25 cellular contexts compared by ENCODE assay signal in genomic region chr1:8600336-8600735, GRCh38.
DNase-seq lines count a peak whose midpoint lies in the region; ATAC-seq, FAIRE-seq and TF ChIP-seq lines count a peak whose summit lies in the region.
"Had no signal": no experiment of that assay in that cellular context is flagged by ENCODE, and none has a peak within 500 bp of the region (broad histone marks: within the 10 kb centered on the region; RNA-seq: fewer than 3 reads in every experiment).

No MANE protein-coding gene starts in this region.

- WGBS in HepG2 (ENCODE audit: low lambda C conversion rate), result 100% methylated on average over 1 of the region's 1 CpG
- 81% methylated on average over 1 of the region's 1 CpG for WGBS in right lobe of liver (ENCODE audit: insufficient coverage, low coverage, low lambda C conversion rate, missing lambda C conversion rate)
- 100% methylated on average over 1 of the region's 1 CpG; no CpG with 5 or more reads in 1 of the 2 experiments for WGBS in endodermal cell (ENCODE audit: insufficient coverage in 1 of 2, insufficient read length in 1 of 2), 2 experiments

- no peak for TF ChIP-seq CTCF in HepG2 (CRISPR knock-in tag; IDR thresholded peaks at IDR 0.05)
- TF ChIP-seq CTCF in right lobe of liver (IDR thresholded peaks at IDR 0.05), result no peak
- TF ChIP-seq CTCF in endodermal cell (conservative IDR thresholded peaks at IDR 0.05), result no peak
- TF ChIP-seq CTCF in mesothelial cell of epicardium (IDR thresholded peaks at IDR 0.05; ENCODE audit: unreplicated experiment), result no peak
- TF ChIP-seq CTCF in activated CD8-positive, alpha-beta T cell treated with anti-CD3 and anti-CD28 coated beads for 36 hours (IDR thresholded peaks at IDR 0.05), result no peak

- H3K4me3 ChIP-seq in HepG2 (replicated peaks in 1 of 3; ENCODE audit: insufficient read depth in 1 of 3, low read depth in 2 of 3, low read length in 3 of 3) (no peak overlapping the region), right lobe of liver (no peak overlapping the region), endodermal cell (ENCODE audit: low read length) (no peak overlapping the region)
- H3K4me3 ChIP-seq: lung, spleen, stomach had no signal

- POLR2A ChIA-PET in HepG2 (lab: Yijun Ruan, JAX), result no interaction called here
- POLR2A ChIA-PET in activated CD8-positive, alpha-beta T cell treated with anti-CD3 and anti-CD28 coated beads for 36 hours (lab: Charles Lee), result no interaction called here

- H3K27ac Mint-ChIP-seq in endodermal cell (peak overlapping the region; percentile 73), mesothelial cell of epicardium (peak overlapping the region; percentile 10)
- H3K27ac Mint-ChIP-seq in activated CD8-positive, alpha-beta T cell treated with anti-CD3 and anti-CD28 coated beads for 36 hours, result no peak overlapping the region
- H3K27ac Mint-ChIP-seq: activated CD4-positive, alpha-beta memory T cell treated with anti-CD3 and anti-CD28 coated beads for 36 hours; dendritic cell treated with granulocyte-macrophage colony-stimulating factor and Interleukin-4, amounts not matched to agents 40 ng/mL and 50 ng/mL, for 4 days had no signal

- no TSS peak for BruUV-seq in HepG2 (replicated peaks; lab: Mats Ljungman, UMichigan)

- no peak for FAIRE-seq in HepG2 (lab: Jason Lieb, UNC)
- FAIRE-seq: islet of Langerhans had no signal

- TF ChIP-seq EP300 in HepG2 (IDR thresholded peaks at IDR 0.05; ENCODE audit: low read depth in 2 of 2, low read length in 2 of 2) (no peak), HepG2 (CRISPR knock-in tag; IDR thresholded peaks at IDR 0.05; ENCODE audit: borderline replicate concordance) (no peak)

- no peak overlapping the region for H2AFZ ChIP-seq in HepG2 (ENCODE audit: low read length)

- intact Hi-C loops in HepG2 (cut with micrococcal nuclease; ENCODE audit: unreplicated experiment), result no loop called here
- intact Hi-C loops in right lobe of liver (cut with DNase I), result no loop called here
- intact Hi-C loops in activated CD8-positive, alpha-beta T cell treated with anti-CD3 and anti-CD28 coated beads for 36 hours (cut with micrococcal nuclease), result loop anchor here (5.0 kb wide), 1 partner anchor 38 kb away; no protein-coding TSS in a partner anchor

- in situ Hi-C loops in HepG2 (cut with HindIII; ENCODE audit: extremely low pct_ligation_motif_present, low pct_unique_long_range_greater_than_20kb), result no loop called here

- H3K79me2 ChIP-seq in HepG2 (ENCODE audit: insufficient read depth, low read length), result peaks cover 77% of the 10 kb centered on the region

- H3K4me1 Mint-ChIP-seq in endodermal cell, result peaks cover 50% of the 10 kb centered on the region
- H3K4me1 Mint-ChIP-seq in mesothelial cell of epicardium, result peaks cover 45% of the 10 kb centered on the region
- H3K4me1 Mint-ChIP-seq in activated CD8-positive, alpha-beta T cell treated with anti-CD3 and anti-CD28 coated beads for 36 hours (ENCODE audit: low read depth), result peaks cover 56% of the 10 kb centered on the region

- H3K36me3 Mint-ChIP-seq in endodermal cell (ENCODE audit: low read depth) (peaks cover 15% of the 10 kb centered on the region), mesothelial cell of epicardium (peaks cover 3% of the 10 kb centered on the region)
- H3K36me3 Mint-ChIP-seq in activated CD8-positive, alpha-beta T cell treated with anti-CD3 and anti-CD28 coated beads for 36 hours (ENCODE audit: low read depth), result peaks cover 3% of the 10 kb centered on the region

- H3K27me3 ChIP-seq in HepG2 (ENCODE audit: control insufficient read depth in 1 of 2, insufficient read depth in 2 of 2, low read length in 2 of 2), result no peaks in the 10 kb centered on the region
- H3K27me3 ChIP-seq in right lobe of liver, result no peaks in the 10 kb centered on the region
- no peaks in the 10 kb centered on the region for H3K27me3 ChIP-seq in endodermal cell (ENCODE audit: control insufficient read depth, insufficient read depth, low read length, poor library complexity, severe bottlenecking)
- H3K27me3 ChIP-seq: brain microvascular endothelial cell, spleen, stomach had no signal

- no peak for TF ChIP-seq RAD21 in HepG2 (CRISPR knock-in tag; IDR thresholded peaks at IDR 0.05)

- H3K9me3 ChIP-seq in HepG2 (ENCODE audit: low read length) (no peaks in the 10 kb centered on the region), right lobe of liver (no peaks in the 10 kb centered on the region), endodermal cell (ENCODE audit: control insufficient read depth, low read length) (no peaks in the 10 kb centered on the region)
- H3K9me3 ChIP-seq: spleen, stomach had no signal

- H3K4me2 ChIP-seq in HepG2 (ENCODE audit: low read depth, low read length), result no peak overlapping the region

- H4K20me1 ChIP-seq in HepG2 (ENCODE audit: insufficient read depth, low read length), result peaks cover 30% of the 10 kb centered on the region

- ATAC-seq in HepG2 (no peak), right lobe of liver (no peak), GM18907 (IDR thresholded peaks at IDR 0.05; ENCODE audit: unreplicated experiment) (no peak), HG03025 (IDR thresholded peaks at IDR 0.05; ENCODE audit: low FRiP score, unreplicated experiment) (no peak)
- ATAC-seq in activated CD8-positive, alpha-beta T cell treated with anti-CD3 and anti-CD28 coated beads for 36 hours, result no peak

- H3K9me3 Mint-ChIP-seq in endodermal cell (peaks cover 2% of the 10 kb centered on the region), mesothelial cell of epicardium (no peaks in the 10 kb centered on the region)
- H3K9me3 Mint-ChIP-seq in activated CD8-positive, alpha-beta T cell treated with anti-CD3 and anti-CD28 coated beads for 36 hours, result no peaks in the 10 kb centered on the region
- H3K9me3 Mint-ChIP-seq: activated CD4-positive, alpha-beta memory T cell treated with anti-CD3 and anti-CD28 coated beads for 36 hours; dendritic cell treated with granulocyte-macrophage colony-stimulating factor and Interleukin-4, amounts not matched to agents 40 ng/mL and 50 ng/mL, for 4 days had no signal

- H3K36me3 ChIP-seq in HepG2 (replicated peaks in 1 of 2; ENCODE audit: control insufficient read depth in 1 of 2, insufficient read depth in 2 of 2, low read length in 2 of 2), result peaks cover 6 to 22% of the 10 kb centered on the region in 2 experiments
- H3K36me3 ChIP-seq in right lobe of liver, result no peaks in the 10 kb centered on the region
- peaks cover 37% of the 10 kb centered on the region for H3K36me3 ChIP-seq in endodermal cell (ENCODE audit: control insufficient read depth, insufficient read depth, low read length)
- H3K36me3 ChIP-seq: brain microvascular endothelial cell, stomach had no signal

- CTCF ChIA-PET in HepG2 (lab: Yijun Ruan, JAX; ENCODE audit: low intra/inter-chr PET ratio, low total read pairs), result no interaction called here
- CTCF ChIA-PET in activated CD8-positive, alpha-beta T cell treated with anti-CD3 and anti-CD28 coated beads for 36 hours (lab: Charles Lee), result interaction anchor here (1.3 kb wide), 1 partner anchor 30 kb away, joined by 4 read pairs; no protein-coding TSS in a partner anchor

- H3K4me3 Mint-ChIP-seq in endodermal cell (no peak overlapping the region), mesothelial cell of epicardium (no peak overlapping the region)
- H3K4me3 Mint-ChIP-seq in activated CD8-positive, alpha-beta T cell treated with anti-CD3 and anti-CD28 coated beads for 36 hours, result no peak overlapping the region
- H3K4me3 Mint-ChIP-seq: activated CD4-positive, alpha-beta memory T cell treated with anti-CD3 and anti-CD28 coated beads for 36 hours; dendritic cell treated with granulocyte-macrophage colony-stimulating factor and Interleukin-4, amounts not matched to agents 40 ng/mL and 50 ng/mL, for 4 days; T-helper 2 cell treated with Interferon-gamma antibody and Interleukin-4, amounts not matched to agents 5 μg/mL and 100 μg/mL, for 36 hours had no signal

- H3K27me3 Mint-ChIP-seq in endodermal cell (ENCODE audit: insufficient read depth) (no peaks in the 10 kb centered on the region), mesothelial cell of epicardium (ENCODE audit: low read depth) (no peaks in the 10 kb centered on the region)
- H3K27me3 Mint-ChIP-seq in activated CD8-positive, alpha-beta T cell treated with anti-CD3 and anti-CD28 coated beads for 36 hours, result no peaks in the 10 kb centered on the region
- H3K27me3 Mint-ChIP-seq: activated CD4-positive, alpha-beta memory T cell treated with anti-CD3 and anti-CD28 coated beads for 36 hours; dendritic cell treated with granulocyte-macrophage colony-stimulating factor and Interleukin-4, amounts not matched to agents 40 ng/mL and 50 ng/mL, for 4 days had no signal

- H3K4me1 ChIP-seq in HepG2 (ENCODE audit: insufficient read depth, low read length), result peaks cover 18% of the 10 kb centered on the region
- H3K4me1 ChIP-seq in right lobe of liver, result peaks cover 0 to 10% (median 0%) of the 10 kb centered on the region in 4 donors
- peaks cover 13% of the 10 kb centered on the region for H3K4me1 ChIP-seq in endodermal cell (ENCODE audit: control insufficient read depth, insufficient read depth, low read length)

- peak overlapping the region; percentile 21 for H3K27ac ChIP-seq in HepG2 (ENCODE audit: extremely low read length, insufficient read depth, low read length)
- no peak overlapping the region for H3K27ac ChIP-seq in right lobe of liver
- peak overlapping the region; percentile 45 for H3K27ac ChIP-seq in endodermal cell (ENCODE audit: low read depth, low read length)
- no peak overlapping the region for H3K27ac ChIP-seq in substantia nigra (ENCODE audit: low read depth, low read length, poor library complexity, severe bottlenecking)
- H3K27ac ChIP-seq: brain microvascular endothelial cell, C4-2B had no signal

- TF ChIP-seq POLR2A in HepG2 (IDR thresholded peaks at IDR 0.05; ENCODE audit: insufficient read depth in 1 of 2, low read depth in 2 of 2, low read length in 2 of 2) (no peak), right lobe of liver (IDR thresholded peaks at IDR 0.05) (no peak)

- H3K9ac ChIP-seq in HepG2 (ENCODE audit: insufficient read depth, low read depth, low read length) (no peak overlapping the region), endodermal cell (ENCODE audit: extremely low read depth, low read length, poor library complexity, severe bottlenecking) (no peak overlapping the region)

- DNase-seq in HepG2 (ENCODE audit: low spot score) (no peak), right lobe of liver (no peak), endodermal cell (no peak), mesothelial cell of epicardium (ENCODE audit: low spot score in 2 of 2, unreplicated experiment in 2 of 2) (no peak), substantia nigra (lab: John Stamatoyannopoulos, UW) (no peak)
- no peak for DNase-seq in activated CD8-positive, alpha-beta T cell treated with anti-CD3 and anti-CD28 coated beads for 36 hours
- DNase-seq: activated CD4-positive, alpha-beta memory T cell treated with anti-CD3 and anti-CD28 coated beads for 36 hours; activated gamma-delta T cell treated with Interleukin-2 at 50 U/mL for 16 hours; activated T-cell treated with anti-CD3 and anti-CD28 coated beads for 4 hours; brain microvascular endothelial cell; foreskin melanocyte; HCEC 1CT; hypothalamus; KBM-7; spleen; stimulated activated CD4-positive, alpha-beta T cell treated with anti-CD3 and anti-CD28 coated beads, Interleukin-4, amount 100 ng/mL, for 24 hours; stomach; trophoblast cell had no signal

TF ChIP-seq in HepG2, 621 proteins besides CTCF, POLR2A, EP300 and RAD21 (continues in another document):
- TF ChIP-seq ZSCAN25 (CRISPR knock-in tag; IDR thresholded peaks at IDR 0.05) (no peak), MTA3 (CRISPR knock-in tag; IDR thresholded peaks at IDR 0.05) (no peak), ZNF672 (CRISPR knock-in tag; IDR thresholded peaks at IDR 0.05) (no peak)

Comparison
In these comparisons a context has a peak if more than half of its experiments do, and no peak if none do; other contexts are left out.
1. H3K27ac ChIP-seq: peak in HepG2 (single experiment) and endodermal cell (single experiment); none in right lobe of liver (0 of 3) and substantia nigra (single experiment).